ENCODE assay signal across 1 cellular context in the genomic region with DNA sequence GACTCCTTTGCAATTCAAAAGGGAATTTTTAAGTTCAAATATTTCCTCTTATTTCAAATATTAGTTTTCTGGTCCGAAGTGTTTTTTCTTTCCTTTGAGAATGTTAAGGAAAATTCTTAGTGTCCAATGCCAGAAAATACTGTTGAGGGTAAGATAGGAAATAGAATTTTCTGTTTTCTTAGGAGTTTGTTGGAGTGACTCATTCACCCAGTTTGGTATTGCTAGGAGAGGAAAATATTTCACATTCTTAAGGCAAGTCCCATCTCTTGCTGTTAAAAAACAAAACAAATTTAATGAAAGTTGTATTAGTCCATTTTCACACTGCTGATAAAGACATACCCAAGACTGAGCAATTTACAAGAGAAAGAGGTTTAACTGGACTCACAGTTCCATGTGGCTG.
TF ChIP-seq lines count a peak whose summit lies in the region.

No MANE protein-coding gene starts in this region.

TF ChIP-seq in SK-N-SH, 30 proteins besides CTCF, POLR2A, EP300 and RAD21 (continued from another document):
- no peak for TF ChIP-seq TAF1 (IDR thresholded peaks at IDR 0.05; ENCODE audit: borderline replicate concordance, low read depth, low read length)
- no peak for TF ChIP-seq GABPA (IDR thresholded peaks at IDR 0.05; ENCODE audit: low read depth)
- TF ChIP-seq TCF12 (IDR thresholded peaks at IDR 0.05): no peak
- TF ChIP-seq USF2 (IDR thresholded peaks at IDR 0.05; ENCODE audit: borderline replicate concordance, low read depth, low read length): no peak
- no peak for TF ChIP-seq FOSL2 (IDR thresholded peaks at IDR 0.05; ENCODE audit: borderline replicate concordance, low read depth)
- no peak for TF ChIP-seq RFX5 (IDR thresholded peaks at IDR 0.05; ENCODE audit: low read length)
- TF ChIP-seq TEAD4 (IDR thresholded peaks at IDR 0.05; ENCODE audit: borderline replicate concordance, insufficient read depth): no peak
- TF ChIP-seq FOXJ3 (CRISPR knock-in tag; IDR thresholded peaks at IDR 0.05): no peak
- no peak for TF ChIP-seq NFIC (IDR thresholded peaks at IDR 0.05; ENCODE audit: borderline replicate concordance)
- TF ChIP-seq RXRA (IDR thresholded peaks at IDR 0.05; ENCODE audit: borderline replicate concordance, low read depth): no peak
